In the genomic region with DNA sequence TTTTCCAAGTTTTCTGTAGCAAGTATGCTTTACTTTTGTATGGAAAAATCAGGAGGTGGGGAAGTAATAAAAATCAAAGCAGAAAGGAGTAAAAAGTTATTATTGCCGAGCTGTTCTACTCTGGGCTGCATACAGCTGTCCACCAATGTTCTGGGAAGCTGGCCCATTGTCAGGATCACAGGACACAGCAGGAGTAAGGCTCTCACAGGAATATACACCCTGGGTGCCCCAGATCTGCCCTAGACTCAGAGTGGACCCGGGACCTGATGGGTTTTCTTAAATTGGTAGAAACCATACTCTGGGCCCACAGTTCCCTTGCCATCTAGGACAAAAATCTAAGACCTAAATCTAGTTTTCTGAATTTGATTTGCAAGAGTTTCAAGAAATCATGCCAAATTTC, we compare ENCODE assay signal across 18 cellular contexts.
DNase-seq lines count a peak whose midpoint lies in the region; ATAC-seq, FAIRE-seq and TF ChIP-seq lines count a peak whose summit lies in the region.
"Had no signal": no experiment of that assay in that cellular context is flagged by ENCODE, and none has a peak within 500 bp of the region (broad histone marks: within the 10 kb centered on the region; RNA-seq: fewer than 3 reads in every experiment).

No MANE protein-coding gene starts in this region.

- peaks cover 89% of the 10 kb centered on the region for H3K4me1 ChIP-seq in left ventricle myocardium inferior
- peaks cover 45% of the 10 kb centered on the region for H3K4me1 ChIP-seq in psoas muscle
- no peaks in the 10 kb centered on the region for H3K4me1 ChIP-seq in small intestine (ENCODE audit: control insufficient read depth in 2 of 2, insufficient read depth in 1 of 2, low read depth in 1 of 2, low read length in 1 of 2)
- H3K4me1 ChIP-seq: BLaER1 had no signal

- DNase-seq in GM19239 (ENCODE audit: insufficient read length, low spot score) (no peak), left ventricle myocardium inferior (peak; percentile 29), psoas muscle (no peak), small intestine (no peak), NCI-H226 (no peak)
- DNase-seq: 8988T; AML-193; Caco-2; CD8-positive, alpha-beta memory T cell; DMS53; GF-D8; GOT3; HCEC 1CT; HFFc6 had no signal

- FAIRE-seq in GM19239 (lab: Jason Lieb, UNC) (peak; percentile 44), endometrium (lab: Jason Lieb, UNC) (peak; percentile 31), small intestine (lab: Jason Lieb, UNC) (no peak)

- H3K9me3 ChIP-seq in left ventricle myocardium inferior (replicated peaks) (no peaks in the 10 kb centered on the region), psoas muscle (no peaks in the 10 kb centered on the region), small intestine (ENCODE audit: control insufficient read depth, low read depth) (no peaks in the 10 kb centered on the region)
- H3K9me3 ChIP-seq: BLaER1, Caco-2 had no signal

- 25 to 35% (median 28%) methylated on average over 2 of the region's 2 CpGs for WGBS in psoas muscle, 3 donors
- 84 to 96% (median 89%) methylated on average over 2 of the region's 2 CpGs for WGBS in small intestine, 3 donors

- H3K27me3 ChIP-seq in left ventricle myocardium inferior (ENCODE audit: low read depth) (no peaks in the 10 kb centered on the region), psoas muscle (ENCODE audit: insufficient read depth in 3 of 3, low read length in 2 of 3) (no peaks in the 10 kb centered on the region), small intestine (ENCODE audit: control insufficient read depth in 2 of 2, insufficient read depth in 2 of 2, low read length in 2 of 2) (no peaks in the 10 kb centered on the region)
- H3K27me3 ChIP-seq: BLaER1 had no signal

- intact Hi-C loops in left ventricle myocardium inferior (cut with micrococcal nuclease) (no loop called here), psoas muscle (cut with DNase I) (no loop called here)

- H3K27ac ChIP-seq in left ventricle myocardium inferior (replicated peaks): peak overlapping the region; percentile 57
- H3K27ac ChIP-seq in psoas muscle: peak overlapping the region; percentile 30
- no peak overlapping the region for H3K27ac ChIP-seq in small intestine (ENCODE audit: low read depth in 1 of 2, low read length in 1 of 2)
- H3K27ac ChIP-seq: BLaER1, HL-60 had no signal

- TF ChIP-seq CTCF in left ventricle myocardium inferior (IDR thresholded peaks at IDR 0.05; ENCODE audit: borderline replicate concordance) (no peak), psoas muscle (IDR thresholded peaks at IDR 0.05) (no peak)

- peak; percentile 75 to 88 (median 85) for ATAC-seq in psoas muscle
- ATAC-seq in GM21526 (IDR thresholded peaks at IDR 0.05; ENCODE audit: low FRiP score, unreplicated experiment): no peak

- H3K4me3 ChIP-seq in left ventricle myocardium inferior (no peak overlapping the region), psoas muscle (no peak overlapping the region), small intestine (ENCODE audit: low read depth in 1 of 2, low read length in 2 of 2) (no peak overlapping the region)
- H3K4me3 ChIP-seq: BLaER1 had no signal

- H3K36me3 ChIP-seq in left ventricle myocardium inferior (no peaks in the 10 kb centered on the region), psoas muscle (ENCODE audit: insufficient read depth in 1 of 2, low read depth in 1 of 2) (no peaks in the 10 kb centered on the region), small intestine (ENCODE audit: control insufficient read depth in 2 of 2, insufficient read depth in 2 of 2, low read length in 2 of 2) (peaks cover 0 to 2% of the 10 kb centered on the region in 2 donors)
- H3K36me3 ChIP-seq: BLaER1 had no signal

Comparison
In these comparisons a context has a peak if more than half of its experiments do, and no peak if none do; other contexts are left out.
1. H3K27ac ChIP-seq: peak in left ventricle myocardium inferior (single experiment) and psoas muscle (single experiment); none in small intestine (0 of 2).